Comparison of ENCODE assay signal across 8 cellular contexts in the genomic region with DNA sequence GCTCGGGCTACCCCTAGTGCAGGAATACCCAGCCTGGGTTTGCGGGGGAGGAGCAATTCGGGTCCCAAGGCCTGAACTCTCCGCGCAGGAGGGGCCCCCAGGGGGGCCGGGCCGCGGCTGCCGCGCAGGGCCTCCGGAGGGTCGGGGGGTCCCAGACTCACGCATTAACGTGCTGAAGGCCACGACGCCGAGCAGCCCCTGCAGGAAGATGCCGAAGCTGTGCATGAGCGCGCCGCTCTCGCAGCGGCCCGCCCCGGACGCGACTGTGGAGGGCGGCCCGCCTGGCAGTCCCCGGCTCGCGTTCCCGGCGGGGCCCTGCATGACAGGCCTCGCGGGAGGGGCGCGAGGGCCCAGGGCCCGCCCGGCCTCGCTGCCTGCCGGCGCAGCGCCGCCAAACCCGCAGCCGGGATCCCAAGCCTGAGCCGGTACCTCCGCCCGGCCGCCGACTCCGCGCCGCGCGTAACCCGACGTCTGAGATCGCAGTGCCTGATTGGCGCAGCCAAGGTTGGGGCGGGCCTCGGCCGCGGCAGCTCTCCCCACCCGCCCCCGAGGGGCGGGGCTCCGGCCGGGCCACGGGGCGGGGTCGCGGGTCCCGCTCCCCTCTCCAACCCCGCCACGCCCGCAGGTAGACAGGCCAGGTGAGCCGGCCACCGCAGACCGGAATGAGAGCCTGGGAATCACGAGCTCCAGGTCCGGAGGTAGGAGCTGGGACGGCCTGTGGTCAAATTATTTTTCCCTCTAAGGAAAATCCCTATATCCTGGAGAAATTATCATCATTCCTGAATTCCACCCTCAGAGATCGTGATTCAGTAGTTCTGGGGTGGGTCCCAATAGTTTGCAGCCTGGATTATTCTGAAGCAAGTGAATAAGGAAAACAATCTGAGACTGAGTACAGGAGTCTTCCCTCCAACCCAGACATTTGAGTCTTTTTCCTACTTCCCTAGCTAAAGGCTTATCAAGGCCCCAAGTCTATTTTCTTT. TPM values are rescaled to one million over a fixed set of nuclear protein-coding genes. Genes with fewer than 3 reads are reported as not detected.
DNase-seq lines count a peak whose midpoint lies in the region; ATAC-seq and TF ChIP-seq lines count a peak whose summit lies in the region.

TSS of gene STIMATE (minus strand) at position 419 of the 980 bp plus-strand sequence. CDS start at position 321, 98 bp downstream.

- H3K4me1 Mint-ChIP-seq in activated CD4-positive, alpha-beta memory T cell treated with anti-CD3 and anti-CD28 coated beads for 36 hours (ENCODE audit: low read depth), result peaks cover 49% of the 10 kb centered on the region

- peak; percentile 93 for ATAC-seq in GM19328 (IDR thresholded peaks at IDR 0.05; ENCODE audit: unreplicated experiment)
- ATAC-seq in HG03460 (IDR thresholded peaks at IDR 0.05; ENCODE audit: unreplicated experiment), result peak; percentile 91

- H3K9me3 Mint-ChIP-seq in activated CD4-positive, alpha-beta memory T cell treated with anti-CD3 and anti-CD28 coated beads for 36 hours, result no peaks in the 10 kb centered on the region

- no peak for TF ChIP-seq POLR2A in lower leg skin (IDR thresholded peaks at IDR 0.05)

- H3K36me3 Mint-ChIP-seq in activated CD4-positive, alpha-beta memory T cell treated with anti-CD3 and anti-CD28 coated beads for 36 hours, result no peaks in the 10 kb centered on the region

- H3K4me1 ChIP-seq in duodenal mucosa (ENCODE audit: control insufficient read depth in 1 of 2, insufficient read depth in 2 of 2, low read length in 2 of 2), result peaks cover 20 to 36% of the 10 kb centered on the region in 2 donors

- intact Hi-C loops in activated CD4-positive, alpha-beta memory T cell treated with anti-CD3 and anti-CD28 coated beads for 36 hours (cut with micrococcal nuclease), result loop anchor here (2.0 to 10.0 kb wide), 4 partner anchors 147 to 363 kb away; partner anchors contain the start of genes NT5DC2, TKT and UQCC5
- intact Hi-C loops in lower leg skin (cut with DNase I; ENCODE audit: low total_unique reads), result no loop called here

- H3K4me3 Mint-ChIP-seq in activated CD4-positive, alpha-beta memory T cell treated with anti-CD3 and anti-CD28 coated beads for 36 hours, result peak within 1 kb of the TSS; percentile 89

- H3K4me3 ChIP-seq in duodenal mucosa (ENCODE audit: low read depth in 1 of 2, low read length in 2 of 2) (peak within 1 kb of the TSS; percentile 83 to 86), lower leg skin (ENCODE audit: low read depth, poor library complexity, severe bottlenecking) (peak within 1 kb of the TSS; percentile 67)

- TF ChIP-seq CTCF in lower leg skin (IDR thresholded peaks at IDR 0.05), result no peak

- POLR2A ChIA-PET in activated CD4-positive, alpha-beta memory T cell treated with anti-CD3 and anti-CD28 coated beads for 36 hours (lab: Charles Lee), result interaction anchor here (1.0 to 2.1 kb wide), 2 partner anchors 86 to 148 kb away, joined by 3 to 11 read pairs; partner anchors contain the start of gene SFMBT1

- no peaks in the 10 kb centered on the region for H3K27me3 ChIP-seq in duodenal mucosa (ENCODE audit: control insufficient read depth in 1 of 2, insufficient read depth in 2 of 2, low read length in 2 of 2)

- 0 to 1% methylated on average over 27 to 47 of the region's 85 CpGs for WGBS in lower leg skin, 2 donors

- CTCF ChIA-PET in activated CD4-positive, alpha-beta memory T cell treated with anti-CD3 and anti-CD28 coated beads for 36 hours (lab: Charles Lee), result interaction anchor here (0.7 to 2.0 kb wide), 4 partner anchors 18 to 205 kb away, joined by 3 to 4 read pairs (median 4); no protein-coding TSS in a partner anchor

- H3K27ac Mint-ChIP-seq in activated CD4-positive, alpha-beta memory T cell treated with anti-CD3 and anti-CD28 coated beads for 36 hours, result peak within 1 kb of the TSS; percentile 61

- H3K9me3 ChIP-seq in duodenal mucosa (ENCODE audit: control insufficient read depth in 1 of 2, low read length in 2 of 2), result no peaks in the 10 kb centered on the region

- DNase-seq in C1 segment of cervical spinal cord (lab: John Stamatoyannopoulos, UW), result peak in 12 of 14 donors; percentile 34 to 86 (median 76)
- DNase-seq in NCI-H748 treated with DMSO at 0.1 percent for 48 hours (lab: John Stamatoyannopoulos, UW), result peak; percentile 42
- peak; percentile 89 for DNase-seq in activated CD4-positive, alpha-beta memory T cell treated with anti-CD3 and anti-CD28 coated beads for 36 hours
- DNase-seq in lower leg skin (ENCODE audit: low spot score in 2 of 2), result peak; percentile 83 to 96
- DNase-seq in stimulated activated CD4-positive, alpha-beta T cell treated with anti-CD3 and anti-CD28 coated beads, Interleukin-4, amount 100 ng/mL, for 4 hours, result peak; percentile 83 to 85

- no peaks in the 10 kb centered on the region for H3K27me3 Mint-ChIP-seq in activated CD4-positive, alpha-beta memory T cell treated with anti-CD3 and anti-CD28 coated beads for 36 hours

- H3K27ac ChIP-seq in duodenal mucosa (ENCODE audit: low read depth, low read length), result no peak within 1 kb of the TSS

- H3K36me3 ChIP-seq in duodenal mucosa (ENCODE audit: control insufficient read depth in 1 of 2, insufficient read depth in 2 of 2, low read length in 2 of 2), result no peaks in the 10 kb centered on the region

- H3K9ac ChIP-seq in duodenal mucosa (ENCODE audit: low read depth in 1 of 2, low read length in 2 of 2), result peak within 1 kb of the TSS; percentile 58 to 88

RNA-seq across cellular contexts. Expression of gene STIMATE, which starts in this region (rescaled TPM):
- 10 to 100 TPM; 13.0 to 18.3 TPM for total RNA-seq in activated CD4-positive, alpha-beta memory T cell treated with anti-CD3 and anti-CD28 coated beads for 36 hours
- total RNA-seq in lower leg skin, result 10 to 100 TPM; 12.7 to 20.7 (median 16.1) TPM
